In the genomic region with DNA sequence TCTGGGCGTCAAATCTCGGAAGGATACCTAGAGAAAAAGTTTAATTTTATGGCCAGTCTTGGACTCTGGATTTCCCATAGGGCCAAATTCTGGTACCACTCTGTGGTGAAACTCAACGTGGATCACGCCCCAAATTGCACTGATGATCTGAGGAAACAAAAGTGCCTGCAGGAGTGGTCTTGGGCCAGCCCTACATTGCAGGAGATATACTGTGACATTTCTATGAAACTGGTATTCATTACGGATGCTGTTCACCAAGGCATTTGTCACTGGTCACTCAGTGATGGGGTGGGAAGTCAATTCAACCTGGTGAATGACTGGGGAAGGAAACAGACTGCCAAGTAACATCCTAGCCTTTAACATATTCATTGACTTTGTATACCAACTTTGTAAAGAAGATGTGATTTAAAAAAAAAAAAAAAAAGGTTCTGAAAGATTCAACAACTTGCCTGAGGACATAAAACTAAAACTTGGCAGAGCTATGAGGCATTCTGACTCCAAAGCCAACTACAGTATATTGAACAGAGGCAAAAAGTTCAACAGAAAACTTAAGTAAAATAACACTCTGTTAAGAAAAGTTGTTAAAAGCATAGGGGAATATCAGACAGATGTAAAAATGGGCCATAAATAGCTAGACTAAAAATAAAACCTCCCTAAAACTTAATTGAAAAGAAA, we compare ENCODE assay signal across 1 cellular context.
TF ChIP-seq lines count a peak whose summit lies in the region.

No MANE protein-coding gene starts in this region.

TF ChIP-seq in HCT116, 20 proteins besides CTCF, POLR2A, EP300 and RAD21 (continued from another document):
- TF ChIP-seq, protein P1, sequence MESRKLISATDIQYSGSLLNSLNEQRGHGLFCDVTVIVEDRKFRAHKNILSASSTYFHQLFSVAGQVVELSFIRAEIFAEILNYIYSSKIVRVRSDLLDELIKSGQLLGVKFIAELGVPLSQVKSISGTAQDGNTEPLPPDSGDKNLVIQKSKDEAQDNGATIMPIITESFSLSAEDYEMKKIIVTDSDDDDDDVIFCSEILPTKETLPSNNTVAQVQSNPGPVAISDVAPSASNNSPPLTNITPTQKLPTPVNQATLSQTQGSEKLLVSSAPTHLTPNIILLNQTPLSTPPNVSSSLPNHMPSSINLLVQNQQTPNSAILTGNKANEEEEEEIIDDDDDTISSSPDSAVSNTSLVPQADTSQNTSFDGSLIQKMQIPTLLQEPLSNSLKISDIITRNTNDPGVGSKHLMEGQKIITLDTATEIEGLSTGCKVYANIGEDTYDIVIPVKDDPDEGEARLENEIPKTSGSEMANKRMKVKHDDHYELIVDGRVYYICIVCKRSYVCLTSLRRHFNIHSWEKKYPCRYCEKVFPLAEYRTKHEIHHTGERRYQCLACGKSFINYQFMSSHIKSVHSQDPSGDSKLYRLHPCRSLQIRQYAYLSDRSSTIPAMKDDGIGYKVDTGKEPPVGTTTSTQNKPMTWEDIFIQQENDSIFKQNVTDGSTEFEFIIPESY (IDR thresholded peaks at IDR 0.05; ENCODE audit: extremely low read depth, insufficient replicate concordance, low read length) = no peak
- TF ChIP-seq EZH2phosphoT487 (IDR thresholded peaks at IDR 0.05; ENCODE audit: borderline replicate concordance) (no peak), EGR1 (IDR thresholded peaks at IDR 0.05; ENCODE audit: low read depth) (no peak), FOSL1 (IDR thresholded peaks at IDR 0.05; ENCODE audit: low read depth) (no peak), CEBPB (IDR thresholded peaks at IDR 0.05; ENCODE audit: low read depth) (no peak), JUND (IDR thresholded peaks at IDR 0.05) (no peak), TCF7L2 (IDR thresholded peaks at IDR 0.05; ENCODE audit: borderline replicate concordance, extremely low read depth, insufficient read depth, insufficient read length) (no peak), EZH2 (IDR thresholded peaks at IDR 0.05) (no peak), POLR2AphosphoS5 (IDR thresholded peaks at IDR 0.05; ENCODE audit: low read depth, low read length) (no peak), ZFX (IDR thresholded peaks at IDR 0.05) (no peak)
- TF ChIP-seq, protein P2, sequence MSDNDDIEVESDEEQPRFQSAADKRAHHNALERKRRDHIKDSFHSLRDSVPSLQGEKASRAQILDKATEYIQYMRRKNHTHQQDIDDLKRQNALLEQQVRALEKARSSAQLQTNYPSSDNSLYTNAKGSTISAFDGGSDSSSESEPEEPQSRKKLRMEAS (IDR thresholded peaks at IDR 0.05) = no peak
- TF ChIP-seq, protein P3, sequence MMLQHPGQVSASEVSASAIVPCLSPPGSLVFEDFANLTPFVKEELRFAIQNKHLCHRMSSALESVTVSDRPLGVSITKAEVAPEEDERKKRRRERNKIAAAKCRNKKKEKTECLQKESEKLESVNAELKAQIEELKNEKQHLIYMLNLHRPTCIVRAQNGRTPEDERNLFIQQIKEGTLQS (IDR thresholded peaks at IDR 0.05) = no peak
TF ChIP-seq in HCT116: peak in this region for 0.
